8 cellular contexts compared by ENCODE assay signal in the genomic region with DNA sequence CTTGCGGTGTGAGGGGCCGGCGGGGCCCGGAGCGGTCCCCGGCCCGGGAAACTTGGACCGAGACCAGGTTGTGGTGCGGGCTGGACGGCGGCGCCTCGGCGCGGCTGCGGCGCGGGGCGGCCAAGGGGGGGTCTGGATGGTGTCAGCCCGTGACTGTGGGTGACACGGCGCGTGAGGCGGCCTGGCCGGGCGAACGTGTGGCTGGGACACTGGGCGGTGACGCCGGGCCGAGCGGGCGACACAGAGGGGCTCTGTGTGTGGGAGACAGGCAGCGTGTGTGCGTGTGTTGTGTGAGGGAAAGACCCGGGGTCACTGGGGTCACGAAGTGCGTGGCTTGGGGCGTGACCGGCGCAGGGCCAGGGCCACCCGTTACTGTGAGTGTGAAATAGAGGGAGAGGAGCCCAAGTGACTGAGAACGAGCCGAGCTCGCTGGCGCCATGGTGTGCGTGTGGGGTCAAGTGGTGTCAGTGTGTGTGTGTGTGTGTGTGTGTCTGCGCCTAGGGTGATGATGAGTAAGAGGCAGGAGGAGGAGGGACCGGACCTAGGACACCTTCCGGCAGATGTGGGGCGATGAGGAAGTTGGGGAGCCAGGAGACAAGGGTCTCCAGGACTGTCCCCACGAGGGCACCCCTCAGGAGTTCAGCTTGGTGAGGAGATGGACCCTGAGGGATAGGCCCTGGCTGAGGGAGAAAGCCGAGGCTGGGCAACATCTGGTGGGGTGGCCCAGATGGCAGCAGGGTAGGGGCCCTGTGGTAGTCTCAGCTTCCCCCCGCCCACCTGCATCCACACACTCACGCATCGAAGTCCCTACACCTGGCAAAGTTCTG. TPM values are rescaled to one million over a fixed set of nuclear protein-coding genes. Genes with fewer than 3 reads are reported as not detected.
DNase-seq lines count a peak whose midpoint lies in the region; ATAC-seq and TF ChIP-seq lines count a peak whose summit lies in the region.

No MANE protein-coding gene starts in this region.

- CTCF ChIA-PET in SK-N-SH (lab: Yijun Ruan, JAX): interaction anchor here (0.6 to 22.4 kb wide), 11 partner anchors 10 to 284 kb away, joined by 3 to 313 read pairs (median 4); no protein-coding TSS in a partner anchor

- 7% methylated on average over 52 of the region's 56 CpGs for WGBS in SK-N-SH (ENCODE audit: low lambda C conversion rate)

- no peaks in the 10 kb centered on the region for H3K9me3 Mint-ChIP-seq in activated naive CD4-positive, alpha-beta T cell treated with anti-CD3 and anti-CD28 coated beads, Interleukin-2, amount 50 U/mL, for 72 hours

- peak overlapping the region; percentile 59; the same call in 1 of the 2 replicates for H2AFZ ChIP-seq in SK-N-SH (ENCODE audit: low read depth)

- DNase-seq in AG09319 (ENCODE audit: extremely low read depth, low read depth): peak; percentile 27
- peak; percentile 71 for DNase-seq in HS-27A (ENCODE audit: low read depth)
- peak; percentile 76 for DNase-seq in SK-N-SH
- peak; percentile 65 to 74 for DNase-seq in activated naive CD4-positive, alpha-beta T cell treated with anti-CD3 and anti-CD28 coated beads, Interleukin-2, amount 50 U/mL, for 72 hours (ENCODE audit: low spot score in 2 of 2)
- peak; percentile 69 for DNase-seq in Right ventricle myocardium superior
- peak in 6 of 10 donors; percentile 26 to 93 (median 48) for DNase-seq in posterior cingulate gyrus
- DNase-seq in upper lobe of right lung: peak; percentile 77

- POLR2A ChIA-PET in SK-N-SH (lab: Yijun Ruan, JAX): interaction anchor here (0.6 kb wide), 1 partner anchor 211 kb away, joined by 3 read pairs; no protein-coding TSS in a partner anchor

- no peaks in the 10 kb centered on the region for H3K9me3 ChIP-seq in SK-N-SH
- no peaks in the 10 kb centered on the region for H3K9me3 ChIP-seq in upper lobe of right lung

- no peaks in the 10 kb centered on the region for H3K9me2 ChIP-seq in SK-N-SH

- TF ChIP-seq CTCF in AG09319 (IDR thresholded peaks at IDR 0.05; ENCODE audit: low read depth, low read length) (no peak), SK-N-SH (IDR thresholded peaks at IDR 0.05) (no peak), upper lobe of right lung (IDR thresholded peaks at IDR 0.05) (no peak)

- peak overlapping the region; percentile 64 to 71; a peak in 3 of 4 replicates for H3K27ac ChIP-seq in SK-N-SH (ENCODE audit: low read depth in 2 of 2, low read length in 1 of 2)
- peak overlapping the region; percentile 80 for H3K27ac ChIP-seq in upper lobe of right lung

- H3K9ac ChIP-seq in SK-N-SH: peak overlapping the region; percentile 96

- H3K4me1 ChIP-seq in SK-N-SH (ENCODE audit: control insufficient read depth in 1 of 2, insufficient read depth in 2 of 2, low read depth in 1 of 2, low read length in 1 of 2): peaks cover 3 to 19% of the 10 kb centered on the region in 2 experiments; a peak in 1 of 4 replicates
- H3K4me1 ChIP-seq in upper lobe of right lung: peaks cover 14% of the 10 kb centered on the region

- H3K79me2 ChIP-seq in SK-N-SH (ENCODE audit: insufficient read depth): peaks cover 46% of the 10 kb centered on the region

- peak overlapping the region; percentile 67 to 87 for H3K4me3 ChIP-seq in SK-N-SH (ENCODE audit: low read depth in 2 of 2, low read length in 1 of 2)
- H3K4me3 ChIP-seq in upper lobe of right lung: peak overlapping the region; percentile 71

- no peak for TF ChIP-seq RAD21 in SK-N-SH (IDR thresholded peaks at IDR 0.05; ENCODE audit: low read length)

- H3K36me3 Mint-ChIP-seq in activated naive CD4-positive, alpha-beta T cell treated with anti-CD3 and anti-CD28 coated beads, Interleukin-2, amount 50 U/mL, for 72 hours: peaks cover 5 to 6% of the 10 kb centered on the region in 2 donors

- H3K27ac Mint-ChIP-seq in activated naive CD4-positive, alpha-beta T cell treated with anti-CD3 and anti-CD28 coated beads, Interleukin-2, amount 50 U/mL, for 72 hours: peak overlapping the region; percentile 94 to 97

- intact Hi-C loops in Right ventricle myocardium superior (cut with DNase I) (no loop called here), posterior cingulate gyrus (cut with DNase I) (no loop called here), upper lobe of right lung (cut with DNase I) (no loop called here)

- ATAC-seq in GM19025 (IDR thresholded peaks at IDR 0.05; ENCODE audit: low read depth, unreplicated experiment) (peak; percentile 8), Right ventricle myocardium superior (ENCODE audit: poor library complexity) (peak; percentile 3), upper lobe of right lung (peak; percentile 38)
- ATAC-seq in activated naive CD4-positive, alpha-beta T cell treated with anti-CD3 and anti-CD28 coated beads, Interleukin-2, amount 50 U/mL, for 72 hours: peak; percentile 50 to 74

- no peaks in the 10 kb centered on the region for H3K36me3 ChIP-seq in SK-N-SH (replicated peaks in 1 of 2; ENCODE audit: control insufficient read depth in 1 of 2, insufficient read depth in 2 of 2, low read length in 1 of 2)
- no peaks in the 10 kb centered on the region for H3K36me3 ChIP-seq in upper lobe of right lung

- H3K27me3 ChIP-seq in SK-N-SH (ENCODE audit: insufficient read depth) (no peaks in the 10 kb centered on the region), upper lobe of right lung (no peaks in the 10 kb centered on the region)

- peaks cover 8% of the 10 kb centered on the region for H3F3A ChIP-seq in SK-N-SH (replicated peaks; ENCODE audit: insufficient read depth)

- peak overlapping the region; percentile 100 for H3K4me2 ChIP-seq in SK-N-SH

- TF ChIP-seq EP300 in SK-N-SH (IDR thresholded peaks at IDR 0.05; ENCODE audit: borderline replicate concordance in 1 of 2, low read depth in 1 of 2, low read length in 1 of 2): no peak

- H4K20me1 ChIP-seq in SK-N-SH (ENCODE audit: insufficient read depth): peaks cover 10% of the 10 kb centered on the region; the same call in 1 of the 2 replicates

TF ChIP-seq in SK-N-SH, 30 proteins besides CTCF, POLR2A, EP300 and RAD21 (continues in another document):
- TF ChIP-seq RFX5 (IDR thresholded peaks at IDR 0.05; ENCODE audit: low read length): no peak
- TF ChIP-seq JUND (IDR thresholded peaks at IDR 0.05): no peak
- no peak for TF ChIP-seq EZH2phosphoT487 (IDR thresholded peaks at IDR 0.05; ENCODE audit: borderline replicate concordance, low read depth)
- TF ChIP-seq RXRA (IDR thresholded peaks at IDR 0.05; ENCODE audit: borderline replicate concordance, low read depth): no peak
- TF ChIP-seq, protein P1, sequence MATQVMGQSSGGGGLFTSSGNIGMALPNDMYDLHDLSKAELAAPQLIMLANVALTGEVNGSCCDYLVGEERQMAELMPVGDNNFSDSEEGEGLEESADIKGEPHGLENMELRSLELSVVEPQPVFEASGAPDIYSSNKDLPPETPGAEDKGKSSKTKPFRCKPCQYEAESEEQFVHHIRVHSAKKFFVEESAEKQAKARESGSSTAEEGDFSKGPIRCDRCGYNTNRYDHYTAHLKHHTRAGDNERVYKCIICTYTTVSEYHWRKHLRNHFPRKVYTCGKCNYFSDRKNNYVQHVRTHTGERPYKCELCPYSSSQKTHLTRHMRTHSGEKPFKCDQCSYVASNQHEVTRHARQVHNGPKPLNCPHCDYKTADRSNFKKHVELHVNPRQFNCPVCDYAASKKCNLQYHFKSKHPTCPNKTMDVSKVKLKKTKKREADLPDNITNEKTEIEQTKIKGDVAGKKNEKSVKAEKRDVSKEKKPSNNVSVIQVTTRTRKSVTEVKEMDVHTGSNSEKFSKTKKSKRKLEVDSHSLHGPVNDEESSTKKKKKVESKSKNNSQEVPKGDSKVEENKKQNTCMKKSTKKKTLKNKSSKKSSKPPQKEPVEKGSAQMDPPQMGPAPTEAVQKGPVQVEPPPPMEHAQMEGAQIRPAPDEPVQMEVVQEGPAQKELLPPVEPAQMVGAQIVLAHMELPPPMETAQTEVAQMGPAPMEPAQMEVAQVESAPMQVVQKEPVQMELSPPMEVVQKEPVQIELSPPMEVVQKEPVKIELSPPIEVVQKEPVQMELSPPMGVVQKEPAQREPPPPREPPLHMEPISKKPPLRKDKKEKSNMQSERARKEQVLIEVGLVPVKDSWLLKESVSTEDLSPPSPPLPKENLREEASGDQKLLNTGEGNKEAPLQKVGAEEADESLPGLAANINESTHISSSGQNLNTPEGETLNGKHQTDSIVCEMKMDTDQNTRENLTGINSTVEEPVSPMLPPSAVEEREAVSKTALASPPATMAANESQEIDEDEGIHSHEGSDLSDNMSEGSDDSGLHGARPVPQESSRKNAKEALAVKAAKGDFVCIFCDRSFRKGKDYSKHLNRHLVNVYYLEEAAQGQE (IDR thresholded peaks at IDR 0.05; ENCODE audit: low read depth, low read length): no peak
- no peak for TF ChIP-seq NRF1 (IDR thresholded peaks at IDR 0.05; ENCODE audit: low read depth, low read length)
- TF ChIP-seq, protein P2, sequence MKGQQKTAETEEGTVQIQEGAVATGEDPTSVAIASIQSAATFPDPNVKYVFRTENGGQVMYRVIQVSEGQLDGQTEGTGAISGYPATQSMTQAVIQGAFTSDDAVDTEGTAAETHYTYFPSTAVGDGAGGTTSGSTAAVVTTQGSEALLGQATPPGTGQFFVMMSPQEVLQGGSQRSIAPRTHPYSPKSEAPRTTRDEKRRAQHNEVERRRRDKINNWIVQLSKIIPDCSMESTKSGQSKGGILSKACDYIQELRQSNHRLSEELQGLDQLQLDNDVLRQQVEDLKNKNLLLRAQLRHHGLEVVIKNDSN (IDR thresholded peaks at IDR 0.05; ENCODE audit: borderline replicate concordance, low read depth): no peak
- no peak for TF ChIP-seq SIN3A (IDR thresholded peaks at IDR 0.05; ENCODE audit: borderline replicate concordance, low read depth, low read length)
- TF ChIP-seq, protein P3, sequence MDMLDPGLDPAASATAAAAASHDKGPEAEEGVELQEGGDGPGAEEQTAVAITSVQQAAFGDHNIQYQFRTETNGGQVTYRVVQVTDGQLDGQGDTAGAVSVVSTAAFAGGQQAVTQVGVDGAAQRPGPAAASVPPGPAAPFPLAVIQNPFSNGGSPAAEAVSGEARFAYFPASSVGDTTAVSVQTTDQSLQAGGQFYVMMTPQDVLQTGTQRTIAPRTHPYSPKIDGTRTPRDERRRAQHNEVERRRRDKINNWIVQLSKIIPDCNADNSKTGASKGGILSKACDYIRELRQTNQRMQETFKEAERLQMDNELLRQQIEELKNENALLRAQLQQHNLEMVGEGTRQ (IDR thresholded peaks at IDR 0.05; ENCODE audit: borderline replicate concordance, low read depth, low read length): no peak
- no peak for TF ChIP-seq FOXM1 (IDR thresholded peaks at IDR 0.05; ENCODE audit: low read depth)
- no peak for TF ChIP-seq YY1 (IDR thresholded peaks at IDR 0.05; ENCODE audit: low read depth)
- peak; percentile 35; the same call in 1 of the 2 replicates for TF ChIP-seq TAF1 (IDR thresholded peaks at IDR 0.05; ENCODE audit: borderline replicate concordance, low read depth, low read length)
- no peak for TF ChIP-seq POLR2AphosphoS5 (IDR thresholded peaks at IDR 0.05; ENCODE audit: low read depth, low read length)

RNA-seq across cellular contexts. Expression of a gene that starts 0.8 kb away (rescaled TPM):
- 4.3 and 5.5 TPM in 2 replicates for polyA plus RNA-seq in SK-N-SH (2012; rRNA removed)
- 1.9 and 2.5 TPM in 2 replicates for polyA plus RNA-seq in SK-N-SH (2012; cell fraction: cytosol; rRNA removed)
- polyA plus RNA-seq in SK-N-SH (2012; cell fraction: nucleus; rRNA removed): 12.2 and 12.5 TPM in 2 replicates
- 10 to 100 TPM; 23.2 to 28.2 TPM for total RNA-seq in activated naive CD4-positive, alpha-beta T cell treated with anti-CD3 and anti-CD28 coated beads, Interleukin-2, amount 50 U/mL, for 72 hours
- total RNA-seq in Right ventricle myocardium superior (1.3 TPM), upper lobe of right lung (11.7 TPM)

Comparison
In these comparisons a context has a peak if more than half of its experiments do, and no peak if none do; other contexts are left out.
1. Peak in every context shown above with its lines: DNase-seq, ATAC-seq, H3K4me3 ChIP-seq and H3K27ac ChIP-seq.
2. DNase-seq: peak in every context shown above with its lines; median percentile 77 in upper lobe of right lung; 76 in SK-N-SH; 71 in HS-27A; 70 in activated naive CD4-positive, alpha-beta T cell treated with anti-CD3 and anti-CD28 coated beads, Interleukin-2, amount 50 U/mL, for 72 hours; 69 in Right ventricle myocardium superior; 48 in posterior cingulate gyrus; 27 in AG09319.
3. ATAC-seq: peak in every context shown above with its lines; median percentile 62 in activated naive CD4-positive, alpha-beta T cell treated with anti-CD3 and anti-CD28 coated beads, Interleukin-2, amount 50 U/mL, for 72 hours; 38 in upper lobe of right lung; 8 in GM19025; 3 in Right ventricle myocardium superior.